8 cellular contexts compared by ENCODE assay signal in genomic region chr3:31981206-31982181, GRCh38. TPM values are rescaled to one million over a fixed set of nuclear protein-coding genes. Genes with fewer than 3 reads are reported as not detected.
DNase-seq lines count a peak whose midpoint lies in the region; ATAC-seq and TF ChIP-seq lines count a peak whose summit lies in the region.

TSS of gene OSBPL10 (minus strand) at chr3:31981262. CDS start at chr3:31981179, 83 bp downstream.
TSS of gene ZNF860 (plus strand) at chr3:31981750. CDS start at chr3:31989080, 7,330 bp downstream.

- H3K36me3 ChIP-seq in DOHH2 (ENCODE audit: control insufficient read depth, low read length) (peaks cover 52% of the 10 kb centered on the region), upper lobe of right lung (no peaks in the 10 kb centered on the region)

- H3K27ac Mint-ChIP-seq in activated naive CD4-positive, alpha-beta T cell treated with anti-CD3 and anti-CD28 coated beads for 36 hours, result no peak within 1 kb of the TSS
- peak within 1 kb of the TSS in 2 of 10 donors; percentile 29 to 54 for H3K27ac Mint-ChIP-seq in naive thymus-derived CD8-positive, alpha-beta T cell

- intact Hi-C loops in activated naive CD4-positive, alpha-beta T cell treated with anti-CD3 and anti-CD28 coated beads for 36 hours (cut with micrococcal nuclease), result no loop called here
- intact Hi-C loops in upper lobe of right lung (cut with DNase I), result no loop called here

- no peaks in the 10 kb centered on the region for H3K9me2 ChIP-seq in DOHH2 (replicated peaks; ENCODE audit: control insufficient read depth, low read length)

- H3K9me3 Mint-ChIP-seq in activated naive CD4-positive, alpha-beta T cell treated with anti-CD3 and anti-CD28 coated beads for 36 hours, result no peaks in the 10 kb centered on the region
- peaks cover 0 to 3% (median 0%) of the 10 kb centered on the region in 9 donors for H3K9me3 Mint-ChIP-seq in naive thymus-derived CD8-positive, alpha-beta T cell

- peak within 1 kb of the TSS; percentile 78 for H3K4me3 Mint-ChIP-seq in activated naive CD4-positive, alpha-beta T cell treated with anti-CD3 and anti-CD28 coated beads for 36 hours
- peak within 1 kb of the TSS; percentile 72 to 94 (median 86) for H3K4me3 Mint-ChIP-seq in naive thymus-derived CD8-positive, alpha-beta T cell

- CTCF ChIA-PET in activated naive CD4-positive, alpha-beta T cell treated with anti-CD3 and anti-CD28 coated beads for 36 hours (lab: Charles Lee), result interaction anchor here (1.1 kb wide), 1 partner anchor 37 kb away, joined by 3 read pairs; no protein-coding TSS in a partner anchor

- peaks cover 31% of the 10 kb centered on the region for H3F3A ChIP-seq in DOHH2 (ENCODE audit: control insufficient read depth, insufficient read depth)

- H3K27me3 ChIP-seq in DOHH2 (ENCODE audit: control insufficient read depth, low read length), result no peaks in the 10 kb centered on the region
- H3K27me3 ChIP-seq in upper lobe of right lung, result no peaks in the 10 kb centered on the region

- TF ChIP-seq CTCF in DOHH2 (IDR thresholded peaks at IDR 0.05; ENCODE audit: low read depth, low read length, poor library complexity, severe bottlenecking) (no peak), upper lobe of right lung (IDR thresholded peaks at IDR 0.05) (no peak)

- no peaks in the 10 kb centered on the region for H4K20me1 ChIP-seq in DOHH2 (ENCODE audit: control insufficient read depth, insufficient read depth, low read depth, low read length)

- H3K27me3 Mint-ChIP-seq in activated naive CD4-positive, alpha-beta T cell treated with anti-CD3 and anti-CD28 coated beads for 36 hours (ENCODE audit: low read depth), result peaks cover 38% of the 10 kb centered on the region
- peaks cover 21 to 78% (median 43%) of the 10 kb centered on the region in 5 donors for H3K27me3 Mint-ChIP-seq in naive thymus-derived CD8-positive, alpha-beta T cell

- peak within 1 kb of the TSS; percentile 99 for H3K4me2 ChIP-seq in DOHH2 (ENCODE audit: low read length)

- POLR2A ChIA-PET in naive thymus-derived CD8-positive, alpha-beta T cell (lab: Charles Lee), result no interaction called here

- DNase-seq in NCI-H526 (lab: John Stamatoyannopoulos, UW), result peak; percentile 62 to 79
- DNase-seq in activated naive CD4-positive, alpha-beta T cell treated with anti-CD3 and anti-CD28 coated beads for 36 hours, result peak; percentile 35
- DNase-seq in foreskin melanocyte, result peak; percentile 79
- DNase-seq in naive thymus-derived CD8-positive, alpha-beta T cell, result peak in 4 of 10 donors; percentile 7 to 13 (median 10)
- peak; percentile 92 for DNase-seq in upper lobe of right lung
- no peak for DNase-seq in OCI-M2 (lab: John Stamatoyannopoulos, UW; ENCODE audit: unreplicated experiment)

- peaks cover 26% of the 10 kb centered on the region for H3K4me1 Mint-ChIP-seq in activated naive CD4-positive, alpha-beta T cell treated with anti-CD3 and anti-CD28 coated beads for 36 hours (ENCODE audit: low read depth)
- H3K4me1 Mint-ChIP-seq in naive thymus-derived CD8-positive, alpha-beta T cell, result peaks cover 5 to 43% (median 18%) of the 10 kb centered on the region in 4 donors

- no peaks in the 10 kb centered on the region for H3K36me3 Mint-ChIP-seq in activated naive CD4-positive, alpha-beta T cell treated with anti-CD3 and anti-CD28 coated beads for 36 hours (ENCODE audit: low read depth)
- H3K36me3 Mint-ChIP-seq in naive thymus-derived CD8-positive, alpha-beta T cell, result no peaks in the 10 kb centered on the region

- H3K27ac ChIP-seq in DOHH2 (ENCODE audit: low read depth, low read length) (peak within 1 kb of the TSS; percentile 68), upper lobe of right lung (peak within 1 kb of the TSS; percentile 85)

- no peaks in the 10 kb centered on the region for H3K9me3 ChIP-seq in DOHH2 (ENCODE audit: control insufficient read depth, insufficient read depth, low read length)
- no peaks in the 10 kb centered on the region for H3K9me3 ChIP-seq in upper lobe of right lung

- H3K4me1 ChIP-seq in DOHH2 (ENCODE audit: control insufficient read depth, low read length) (peaks cover 71% of the 10 kb centered on the region), upper lobe of right lung (peaks cover 18% of the 10 kb centered on the region)

- peak; percentile 16 for ATAC-seq in HG02588 (IDR thresholded peaks at IDR 0.05; ENCODE audit: unreplicated experiment)
- peak; percentile 55 to 56 for ATAC-seq in naive thymus-derived CD8-positive, alpha-beta T cell
- ATAC-seq in upper lobe of right lung, result peak; percentile 86

- H3K79me2 ChIP-seq in DOHH2 (ENCODE audit: control insufficient read depth, low read length), result peaks cover 79% of the 10 kb centered on the region

- H3K4me3 ChIP-seq in DOHH2 (ENCODE audit: low read length) (peak within 1 kb of the TSS; percentile 94), upper lobe of right lung (peak within 1 kb of the TSS; percentile 75)

RNA-seq across cellular contexts. Expression of gene OSBPL10, which starts in this region (rescaled TPM):
- total RNA-seq in activated naive CD4-positive, alpha-beta T cell treated with anti-CD3 and anti-CD28 coated beads for 36 hours, result 1 to 10 TPM; 6.1 to 6.4 TPM
- total RNA-seq in naive thymus-derived CD8-positive, alpha-beta T cell, result 10 to 100 TPM; 10.7 to 11.2 TPM
- polyA plus RNA-seq in naive thymus-derived CD8-positive, alpha-beta T cell, result under 1 TPM; 0.03 to 0.08 (median 0.03) TPM
- total RNA-seq in upper lobe of right lung, result 30.8 TPM

RNA-seq across cellular contexts. Expression of gene ZNF860, which starts in this region (rescaled TPM):
- under 1 TPM in 1 of 2 experiments, not detected in 1; 0.07 TPM for total RNA-seq in activated naive CD4-positive, alpha-beta T cell treated with anti-CD3 and anti-CD28 coated beads for 36 hours
- total RNA-seq in naive thymus-derived CD8-positive, alpha-beta T cell, result 1 to 10 TPM; 1.1 to 2.1 TPM
- not detected for polyA plus RNA-seq in naive thymus-derived CD8-positive, alpha-beta T cell
- 1.6 TPM for total RNA-seq in upper lobe of right lung

Comparison
In these comparisons a context has a peak if more than half of its experiments do, and no peak if none do; other contexts are left out.
1. ATAC-seq: peak in every context shown above with its lines; median percentile 86 in upper lobe of right lung; 56 in naive thymus-derived CD8-positive, alpha-beta T cell; 16 in HG02588.